5 cellular contexts compared by ENCODE assay signal in genomic region chr22:44961682-44962081, GRCh38. TPM values are rescaled to one million over a fixed set of nuclear protein-coding genes. Genes with fewer than 3 reads are reported as not detected.
"Had no signal": no experiment of that assay in that cellular context is flagged by ENCODE, and none has a peak within 500 bp of the region (broad histone marks: within the 10 kb centered on the region; RNA-seq: fewer than 3 reads in every experiment).

No MANE protein-coding gene starts in this region.

RNA-seq across cellular contexts. Expression of gene PHF21B, which starts 48.1 kb away (rescaled TPM):
- polyA plus RNA-seq: immature natural killer cell; keratinocyte; liver; mammary epithelial cell; naive thymus-derived CD4-positive, alpha-beta T cell had no signal
